8 cellular contexts compared by ENCODE assay signal in genomic region chr11:83819936-83820549, GRCh38.
DNase-seq lines count a peak whose midpoint lies in the region; ATAC-seq, FAIRE-seq and TF ChIP-seq lines count a peak whose summit lies in the region.

No MANE protein-coding gene starts in this region.

- no peak for ATAC-seq in HG03378 (IDR thresholded peaks at IDR 0.05; ENCODE audit: unreplicated experiment)

- peak; percentile 26 for DNase-seq in AG04449 (ENCODE audit: low read depth, low spot score)
- no peak for DNase-seq in GM12891 (ENCODE audit: insufficient read length, low spot score)
- peak; percentile 10 for DNase-seq in MV-4-11 (lab: John Stamatoyannopoulos, UW)
- DNase-seq in SKM-1 (lab: John Stamatoyannopoulos, UW; ENCODE audit: unreplicated experiment), result peak; percentile 38
- peak; percentile 47 for DNase-seq in foreskin melanocyte
- peak; percentile 25 for DNase-seq in retina
- no peak for DNase-seq in activated T-cell treated with anti-CD3 and anti-CD28 coated beads, Interleukin-2, amount 50 U/mL, for 1 hour

- H3K4me3 ChIP-seq in AG04449 (ENCODE audit: low read depth, low read length), result no peak overlapping the region

- peak; percentile 63 for FAIRE-seq in GM12891 (lab: Jason Lieb, UNC)

- POLR2A ChIA-PET in AG04449 (lab: Yijun Ruan, JAX), result no interaction called here

- TF ChIP-seq POLR2A in GM12891 (IDR thresholded peaks at IDR 0.05; ENCODE audit: low read depth, low read length), result no peak

- TF ChIP-seq CTCF in AG04449 (IDR thresholded peaks at IDR 0.05; ENCODE audit: insufficient read depth, low read length, missing control alignments), result peak; percentile 35

- CTCF ChIA-PET in AG04449 (lab: Yijun Ruan, JAX), result interaction anchor here (0.5 to 11.0 kb wide), 39 partner anchors 8 to 1141 kb away, joined by 3 to 369 read pairs (median 4); partner anchors contain the start of genes CCDC90B and DDIAS

TF ChIP-seq in GM12891, 5 proteins besides CTCF, POLR2A, EP300 and RAD21:
- TF ChIP-seq PAX5 (IDR thresholded peaks at IDR 0.05; ENCODE audit: insufficient read depth, low read length, severe bottlenecking), result no peak
- no peak for TF ChIP-seq SPI1 (IDR thresholded peaks at IDR 0.05; ENCODE audit: low read depth, low read length)
- no peak for TF ChIP-seq TAF1 (IDR thresholded peaks at IDR 0.05; ENCODE audit: low read depth, low read length)
- no peak for TF ChIP-seq POU2F2 (IDR thresholded peaks at IDR 0.05; ENCODE audit: low read depth, low read length)
- TF ChIP-seq POLR2AphosphoS5 (IDR thresholded peaks at IDR 0.05; ENCODE audit: low read depth, low read length), result no peak

Comparison
In these comparisons a context has a peak if more than half of its experiments do, and no peak if none do; other contexts are left out.
1. DNase-seq: peak in AG04449 (single experiment), MV-4-11 (single experiment), SKM-1 (single experiment), foreskin melanocyte (single experiment) and retina (single experiment); none in GM12891 (single experiment) and activated T-cell treated with anti-CD3 and anti-CD28 coated beads, Interleukin-2, amount 50 U/mL, for 1 hour (single experiment).